In genomic region chr3:21654241-21654640, GRCh38 we compare ENCODE assay signal across 19 cellular contexts.
"Had no signal": no experiment of that assay in that cellular context is flagged by ENCODE, and none has a peak within 500 bp of the region (broad histone marks: within the 10 kb centered on the region; RNA-seq: fewer than 3 reads in every experiment).

No MANE protein-coding gene starts in this region.

- H3K4me3 Mint-ChIP-seq: activated B cell treated with CpG ODN at 0.5 μM for 24 hours; activated CD4-positive, alpha-beta memory T cell treated with anti-CD3 and anti-CD28 coated beads for 36 hours; activated naive CD8-positive, alpha-beta T cell treated with anti-CD3 and anti-CD28 coated beads, Interleukin-2, amount 10 ng/mL, durations not matched to agents 7 days and 5 days; dendritic cell treated with granulocyte-macrophage colony-stimulating factor and Interleukin-4, amounts not matched to agents 40 ng/mL and 50 ng/mL, for 4 days; effector memory CD8-positive, alpha-beta T cell; stimulated activated naive CD8-positive, alpha-beta T cell treated with anti-CD3 and anti-CD28 coated beads, Interleukin-15, Interleukin-2, amounts not matched to agents 100 ng/mL and 50 ng/mL, for 24 hours had no signal

- H3K4me1 ChIP-seq: gastrocnemius medialis, heart left ventricle, left ventricle myocardium inferior, prostate gland, right atrium auricular region, transverse colon, uterus had no signal

- H3K27ac ChIP-seq: gastrocnemius medialis, heart left ventricle, left ventricle myocardium inferior, prostate gland, right atrium auricular region, transverse colon, uterus had no signal

- H3K9me3 ChIP-seq: gastrocnemius medialis, heart left ventricle, left ventricle myocardium inferior, prostate gland, right atrium auricular region, transverse colon, uterus had no signal

- H3K9me3 Mint-ChIP-seq: activated B cell treated with CpG ODN at 0.5 μM for 24 hours; activated CD4-positive, alpha-beta memory T cell treated with anti-CD3 and anti-CD28 coated beads for 36 hours; stimulated activated naive CD8-positive, alpha-beta T cell treated with anti-CD3 and anti-CD28 coated beads, Interleukin-15, Interleukin-2, amounts not matched to agents 100 ng/mL and 50 ng/mL, for 24 hours had no signal

- ATAC-seq: effector memory CD8-positive, alpha-beta T cell; gastrocnemius medialis; heart left ventricle had no signal

- DNase-seq: activated B cell treated with CpG ODN at 0.5 μM for 24 hours; activated CD4-positive, alpha-beta memory T cell treated with anti-CD3 and anti-CD28 coated beads for 36 hours; activated CD4-positive, alpha-beta T cell treated with anti-CD3 and anti-CD28 coated beads for 4 hours; activated naive CD4-positive, alpha-beta T cell; activated naive CD8-positive, alpha-beta T cell treated with anti-CD3 and anti-CD28 coated beads, Interleukin-2, amount 10 ng/mL, durations not matched to agents 7 days and 5 days; anterior cingulate cortex; cerebellar nuclear complex; effector memory CD8-positive, alpha-beta T cell; gastrocnemius medialis; heart left ventricle; left ventricle myocardium inferior; T-helper 1 cell; T-helper 9 cell; transverse colon; uterus had no signal

- H3K4me1 Mint-ChIP-seq: activated B cell treated with CpG ODN at 0.5 μM for 24 hours; activated naive CD8-positive, alpha-beta T cell treated with anti-CD3 and anti-CD28 coated beads, Interleukin-2, amount 10 ng/mL, durations not matched to agents 7 days and 5 days had no signal

- H3K27me3 ChIP-seq: gastrocnemius medialis, heart left ventricle, right atrium auricular region, transverse colon, uterus had no signal

- H3K27ac Mint-ChIP-seq: activated B cell treated with CpG ODN at 0.5 μM for 24 hours; activated CD4-positive, alpha-beta memory T cell treated with anti-CD3 and anti-CD28 coated beads for 36 hours; activated naive CD8-positive, alpha-beta T cell treated with anti-CD3 and anti-CD28 coated beads, Interleukin-2, amount 10 ng/mL, durations not matched to agents 7 days and 5 days; dendritic cell treated with granulocyte-macrophage colony-stimulating factor and Interleukin-4, amounts not matched to agents 40 ng/mL and 50 ng/mL, for 4 days; effector memory CD8-positive, alpha-beta T cell; stimulated activated naive CD8-positive, alpha-beta T cell treated with anti-CD3 and anti-CD28 coated beads, Interleukin-15, Interleukin-2, amounts not matched to agents 100 ng/mL and 50 ng/mL, for 24 hours had no signal

- H3K27me3 Mint-ChIP-seq: activated B cell treated with CpG ODN at 0.5 μM for 24 hours; activated CD4-positive, alpha-beta memory T cell treated with anti-CD3 and anti-CD28 coated beads for 36 hours; activated naive CD8-positive, alpha-beta T cell treated with anti-CD3 and anti-CD28 coated beads, Interleukin-2, amount 10 ng/mL, durations not matched to agents 7 days and 5 days; dendritic cell treated with granulocyte-macrophage colony-stimulating factor and Interleukin-4, amounts not matched to agents 40 ng/mL and 50 ng/mL, for 4 days; effector memory CD8-positive, alpha-beta T cell; stimulated activated naive CD8-positive, alpha-beta T cell treated with anti-CD3 and anti-CD28 coated beads, Interleukin-15, Interleukin-2, amounts not matched to agents 100 ng/mL and 50 ng/mL, for 24 hours had no signal

- H3K4me3 ChIP-seq: gastrocnemius medialis, heart left ventricle, left ventricle myocardium inferior, prostate gland, right atrium auricular region, transverse colon, uterus had no signal

- H3K36me3 Mint-ChIP-seq: activated CD4-positive, alpha-beta memory T cell treated with anti-CD3 and anti-CD28 coated beads for 36 hours; activated naive CD8-positive, alpha-beta T cell treated with anti-CD3 and anti-CD28 coated beads, Interleukin-2, amount 10 ng/mL, durations not matched to agents 7 days and 5 days had no signal

- H3K36me3 ChIP-seq: gastrocnemius medialis, heart left ventricle, left ventricle myocardium inferior, prostate gland, right atrium auricular region, transverse colon, uterus had no signal
